19 cellular contexts compared by ENCODE assay signal in genomic region chr1:81157686-81158085, GRCh38.
DNase-seq lines count a peak whose midpoint lies in the region; ATAC-seq and TF ChIP-seq lines count a peak whose summit lies in the region.
"Had no signal": no experiment of that assay in that cellular context is flagged by ENCODE, and none has a peak within 500 bp of the region (broad histone marks: within the 10 kb centered on the region; RNA-seq: fewer than 3 reads in every experiment).

No MANE protein-coding gene starts in this region.

- no peak overlapping the region for H3K9ac ChIP-seq in SK-N-SH
- no peak overlapping the region for H3K9ac ChIP-seq in mammary epithelial cell (ENCODE audit: insufficient read depth, low read length)

- H3K36me3 Mint-ChIP-seq in activated CD4-positive, alpha-beta T cell treated with anti-CD3 and anti-CD28 coated beads for 36 hours (ENCODE audit: low read depth) = no peaks in the 10 kb centered on the region
- H3K36me3 Mint-ChIP-seq: CD4-positive, alpha-beta memory T cell had no signal

- dilution Hi-C loops in mammary epithelial cell (cut with HindIII; ENCODE audit: low sequenced_read_pairs) = no loop called here

- no peak overlapping the region for H3K4me2 ChIP-seq in SK-N-SH
- no peak overlapping the region for H3K4me2 ChIP-seq in mammary epithelial cell (ENCODE audit: insufficient read depth, low read depth, low read length)
- H3K4me2 ChIP-seq: PC-9 had no signal

- intact Hi-C loops in mammary epithelial cell (cut with micrococcal nuclease) = no loop called here
- intact Hi-C loops in activated CD4-positive, alpha-beta T cell treated with anti-CD3 and anti-CD28 coated beads for 36 hours (cut with DNase I, micrococcal nuclease) = no loop called here

- H3K27me3 ChIP-seq in SK-N-SH (ENCODE audit: insufficient read depth) (no peaks in the 10 kb centered on the region), mammary epithelial cell (ENCODE audit: insufficient read depth, low read length) (no peaks in the 10 kb centered on the region)
- no peaks in the 10 kb centered on the region for H3K27me3 ChIP-seq in effector memory CD4-positive, alpha-beta T cell (replicated peaks; ENCODE audit: control insufficient read depth, insufficient read depth, low read length, poor library complexity, severe bottlenecking)

- H3K9me2 ChIP-seq in SK-N-SH = no peaks in the 10 kb centered on the region

- 73% methylated on average over 1 of the region's 1 CpG for WGBS in SK-N-SH (ENCODE audit: low lambda C conversion rate)
- WGBS in mammary epithelial cell (ENCODE audit: low coverage, missing lambda C conversion rate) = 75% methylated on average over 1 of the region's 1 CpG

- peaks cover 10% of the 10 kb centered on the region for H3F3A ChIP-seq in SK-N-SH (replicated peaks; ENCODE audit: insufficient read depth)

- TF ChIP-seq CTCF in SK-N-SH (IDR thresholded peaks at IDR 0.05) = no peak
- no peak for TF ChIP-seq CTCF in mammary epithelial cell (conservative IDR thresholded peaks at IDR 0.05 in 1 of 2, IDR thresholded peaks at IDR 0.05 in 1 of 2; ENCODE audit: extremely low read depth in 1 of 2, insufficient read depth in 1 of 2, low read depth in 1 of 2, low read length in 2 of 2)
- no peak for TF ChIP-seq CTCF in fibroblast of the aortic adventitia (IDR thresholded peaks at IDR 0.05; ENCODE audit: insufficient read depth, low read length)

- TF ChIP-seq EP300 in SK-N-SH (IDR thresholded peaks at IDR 0.05; ENCODE audit: borderline replicate concordance in 1 of 2, low read depth in 1 of 2, low read length in 1 of 2) = no peak

- in situ Hi-C loops in mammary epithelial cell (cut with MboI; ENCODE audit: low sequenced_read_pairs in 2 of 2) = no loop called here

- no peak overlapping the region for H3K4me3 Mint-ChIP-seq in activated CD4-positive, alpha-beta T cell treated with anti-CD3 and anti-CD28 coated beads for 36 hours
- H3K4me3 Mint-ChIP-seq: CD4-positive, alpha-beta memory T cell had no signal

- H3K4me1 ChIP-seq in SK-N-SH (ENCODE audit: control insufficient read depth in 1 of 2, insufficient read depth in 2 of 2, low read depth in 1 of 2, low read length in 1 of 2) (peaks cover 0 to 2% of the 10 kb centered on the region in 2 experiments; a peak in 2 of 4 replicates), mammary epithelial cell (ENCODE audit: insufficient read depth, low read length) (peaks cover 4% of the 10 kb centered on the region)
- H3K4me1 ChIP-seq in effector memory CD4-positive, alpha-beta T cell (ENCODE audit: control insufficient read depth, insufficient read depth, low read length, poor library complexity, severe bottlenecking) = no peaks in the 10 kb centered on the region

- no peaks in the 10 kb centered on the region for H3K36me3 ChIP-seq in SK-N-SH (replicated peaks in 1 of 2; ENCODE audit: control insufficient read depth in 1 of 2, insufficient read depth in 2 of 2, low read length in 1 of 2)
- no peaks in the 10 kb centered on the region for H3K36me3 ChIP-seq in mammary epithelial cell (ENCODE audit: insufficient read depth, low read length)
- no peaks in the 10 kb centered on the region for H3K36me3 ChIP-seq in effector memory CD4-positive, alpha-beta T cell (ENCODE audit: control insufficient read depth, insufficient read depth, low read length)

- H3K9me3 ChIP-seq in SK-N-SH = no peaks in the 10 kb centered on the region
- no peaks in the 10 kb centered on the region for H3K9me3 ChIP-seq in mammary epithelial cell (replicated peaks; ENCODE audit: insufficient read depth, low read length)
- H3K9me3 ChIP-seq in effector memory CD4-positive, alpha-beta T cell (ENCODE audit: control insufficient read depth, low read length) = no peaks in the 10 kb centered on the region

- H3K4me1 Mint-ChIP-seq in activated CD4-positive, alpha-beta T cell treated with anti-CD3 and anti-CD28 coated beads for 36 hours = no peaks in the 10 kb centered on the region
- H3K4me1 Mint-ChIP-seq: CD4-positive, alpha-beta memory T cell had no signal

- no peak overlapping the region for H3K27ac ChIP-seq in SK-N-SH (ENCODE audit: low read depth in 2 of 2, low read length in 1 of 2)
- no peak overlapping the region for H3K27ac ChIP-seq in mammary epithelial cell (ENCODE audit: insufficient read depth, low read depth, low read length)
- no peak overlapping the region for H3K27ac ChIP-seq in effector memory CD4-positive, alpha-beta T cell (ENCODE audit: insufficient read depth, low read length, poor library complexity, severe bottlenecking)
- H3K27ac ChIP-seq: PC-9 had no signal

- H3K4me3 ChIP-seq in SK-N-SH (ENCODE audit: low read depth in 2 of 2, low read length in 1 of 2) = no peak overlapping the region
- no peak overlapping the region for H3K4me3 ChIP-seq in mammary epithelial cell (replicated peaks in 1 of 3; ENCODE audit: insufficient read depth in 1 of 3, low read depth in 2 of 3, low read length in 3 of 3)
- no peak overlapping the region for H3K4me3 ChIP-seq in fibroblast of the aortic adventitia (ENCODE audit: low read depth, low read length)
- no peak overlapping the region for H3K4me3 ChIP-seq in effector memory CD4-positive, alpha-beta T cell (ENCODE audit: insufficient read depth, low read depth, low read length, poor library complexity, severe bottlenecking)
- H3K4me3 ChIP-seq: PC-9 had no signal

- no peaks in the 10 kb centered on the region for H4K20me1 ChIP-seq in SK-N-SH (ENCODE audit: insufficient read depth)
- no peaks in the 10 kb centered on the region for H4K20me1 ChIP-seq in mammary epithelial cell (ENCODE audit: insufficient read depth, low read length)

- H3K27ac Mint-ChIP-seq in activated CD4-positive, alpha-beta T cell treated with anti-CD3 and anti-CD28 coated beads for 36 hours = no peak overlapping the region
- H3K27ac Mint-ChIP-seq: CD4-positive, alpha-beta memory T cell had no signal

- ATAC-seq in SK-N-SH treated with all-trans-retinoic acid at 6 μM for 48 hours (no peak), GM21515 (IDR thresholded peaks at IDR 0.05; ENCODE audit: unreplicated experiment) (no peak)
- no peak for ATAC-seq in activated CD4-positive, alpha-beta T cell treated with anti-CD3 and anti-CD28 coated beads for 36 hours
- ATAC-seq: HCT116 had no signal

- TF ChIP-seq RAD21 in SK-N-SH (IDR thresholded peaks at IDR 0.05; ENCODE audit: low read length) = no peak

- H3K27me3 Mint-ChIP-seq in activated CD4-positive, alpha-beta T cell treated with anti-CD3 and anti-CD28 coated beads for 36 hours = no peaks in the 10 kb centered on the region
- H3K27me3 Mint-ChIP-seq: CD4-positive, alpha-beta memory T cell had no signal

- H2AFZ ChIP-seq in SK-N-SH (ENCODE audit: low read depth) = 0 out of 2 replicates have a peak overlapping the region, but pooled peaks have one; percentile 47
- H2AFZ ChIP-seq in mammary epithelial cell (ENCODE audit: low read depth, low read length) = no peak overlapping the region
- H2AFZ ChIP-seq: PC-9 had no signal

- POLR2A ChIA-PET in SK-N-SH (lab: Yijun Ruan, JAX) = no interaction called here
- POLR2A ChIA-PET in activated CD4-positive, alpha-beta T cell treated with anti-CD3 and anti-CD28 coated beads for 36 hours (lab: Charles Lee) = no interaction called here

- CTCF ChIA-PET in SK-N-SH (lab: Yijun Ruan, JAX) = interaction anchor here (0.9 kb wide), 1 partner anchor 15 kb away, joined by 3 read pairs; no protein-coding TSS in a partner anchor
- CTCF ChIA-PET in mammary epithelial cell (lab: Charles Lee; ENCODE audit: low non-redundant PET) = no interaction called here
- CTCF ChIA-PET in activated CD4-positive, alpha-beta T cell treated with anti-CD3 and anti-CD28 coated beads for 36 hours (lab: Charles Lee) = no interaction called here

- H3K79me2 ChIP-seq in SK-N-SH (ENCODE audit: insufficient read depth) (no peaks in the 10 kb centered on the region), mammary epithelial cell (ENCODE audit: insufficient read depth, low read length) (no peaks in the 10 kb centered on the region)

- peaks cover 8% of the 10 kb centered on the region for H3K9me3 Mint-ChIP-seq in activated CD4-positive, alpha-beta T cell treated with anti-CD3 and anti-CD28 coated beads for 36 hours (ENCODE audit: low read depth)

- BruUV-seq in mammary epithelial cell (replicated peaks; lab: Mats Ljungman, UMichigan) = no TSS peak

- DNase-seq in SK-N-SH (no peak), mammary epithelial cell (peak; percentile 18), fibroblast of the aortic adventitia (ENCODE audit: low read depth) (peak; percentile 56)
- DNase-seq in activated CD4-positive, alpha-beta T cell treated with anti-CD3 and anti-CD28 coated beads for 36 hours = no peak
- no peak for DNase-seq in stimulated activated CD4-positive, alpha-beta T cell treated with anti-CD3 and anti-CD28 coated beads, Interleukin-2, amount 100 ng/mL, for 48 hours
- no peak for DNase-seq in effector memory CD4-positive, alpha-beta T cell
- DNase-seq: 8988T; Calu3; CD4-positive, alpha-beta memory T cell; DMS53; KBM-7; NCI-H1436; NCI-H2029; NCI-H2171; NCI-H446 treated with DMSO at 0.1 percent for 48 hours; PC-9 had no signal

TF ChIP-seq in SK-N-SH, 30 proteins besides CTCF, POLR2A, EP300 and RAD21 (continues in another document):
- TF ChIP-seq NRF1 (IDR thresholded peaks at IDR 0.05; ENCODE audit: low read depth, low read length) (no peak), RXRA (IDR thresholded peaks at IDR 0.05; ENCODE audit: borderline replicate concordance, low read depth) (no peak), MEF2A (IDR thresholded peaks at IDR 0.05; ENCODE audit: borderline replicate concordance, low read depth) (no peak), USF1 (IDR thresholded peaks at IDR 0.05; ENCODE audit: borderline replicate concordance, low read depth) (no peak), SMC3 (IDR thresholded peaks at IDR 0.05; ENCODE audit: low read depth, low read length) (no peak)

TF ChIP-seq in SK-N-SH treated with all-trans-retinoic acid at 6 μM for 48 hours, 23 proteins besides CTCF, POLR2A, EP300 and RAD21:
- no peak for TF ChIP-seq PPARA (CRISPR knock-in tag; IDR thresholded peaks at IDR 0.05; ENCODE audit: borderline replicate concordance)
- TF ChIP-seq BACH2 (CRISPR knock-in tag; IDR thresholded peaks at IDR 0.05; ENCODE audit: borderline replicate concordance) = no peak

Comparison
In these comparisons a context has a peak if more than half of its experiments do, and no peak if none do; other contexts are left out.
1. DNase-seq: peak in mammary epithelial cell (single experiment) and fibroblast of the aortic adventitia (single experiment); none in SK-N-SH (single experiment), activated CD4-positive, alpha-beta T cell treated with anti-CD3 and anti-CD28 coated beads for 36 hours (single experiment), stimulated activated CD4-positive, alpha-beta T cell treated with anti-CD3 and anti-CD28 coated beads, Interleukin-2, amount 100 ng/mL, for 48 hours (0 of 2) and effector memory CD4-positive, alpha-beta T cell (0 of 3).